Comparison of ENCODE assay signal across 8 cellular contexts in the genomic region with DNA sequence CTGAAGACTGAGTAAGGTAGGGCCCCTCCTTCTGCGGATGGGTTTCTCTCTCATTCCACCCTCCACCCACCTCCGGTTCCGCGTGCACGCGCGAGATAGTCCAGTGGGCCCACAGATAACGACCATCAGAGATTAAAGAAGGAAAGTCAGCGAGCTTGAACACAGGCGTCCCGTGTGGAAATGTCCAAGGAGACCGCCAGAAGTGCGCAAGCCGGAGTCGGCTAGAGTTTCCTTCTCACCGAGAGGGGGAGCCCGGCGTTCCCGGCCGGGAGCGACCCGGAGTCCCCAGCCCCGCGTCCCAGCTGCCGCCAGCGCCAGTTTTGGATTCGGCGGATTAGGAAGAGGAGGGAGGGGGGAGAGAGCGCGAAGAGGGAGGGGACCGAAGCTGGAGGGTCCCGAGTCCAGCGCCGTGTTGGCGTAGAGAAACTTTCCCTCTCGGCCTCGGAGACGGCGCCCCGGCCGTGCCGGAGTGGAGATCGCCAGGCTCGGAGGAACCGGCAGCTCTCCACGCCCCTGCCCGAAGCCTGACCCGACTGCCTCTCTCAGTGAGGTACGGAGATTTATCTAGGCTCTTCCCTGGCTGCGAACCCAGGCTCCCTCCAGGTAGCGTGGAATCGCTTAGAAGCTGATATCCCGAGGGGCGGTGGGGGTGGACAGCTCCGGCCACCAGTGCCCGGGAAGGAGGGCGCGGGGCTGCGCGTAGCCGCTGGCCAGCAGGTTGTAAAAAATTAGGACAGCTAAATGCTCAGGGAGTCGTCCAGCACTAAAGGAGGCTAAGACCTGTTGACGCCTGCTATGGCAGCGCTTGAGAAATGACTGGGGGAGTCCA. TPM values are rescaled to one million over a fixed set of nuclear protein-coding genes. Genes with fewer than 3 reads are reported as not detected.
A peak's percentile ranks its signal among the peaks of the same experiment; 100 is the strongest.
DNase-seq lines count a peak whose midpoint lies in the region; ATAC-seq and TF ChIP-seq lines count a peak whose summit lies in the region.

A gene with protein sequence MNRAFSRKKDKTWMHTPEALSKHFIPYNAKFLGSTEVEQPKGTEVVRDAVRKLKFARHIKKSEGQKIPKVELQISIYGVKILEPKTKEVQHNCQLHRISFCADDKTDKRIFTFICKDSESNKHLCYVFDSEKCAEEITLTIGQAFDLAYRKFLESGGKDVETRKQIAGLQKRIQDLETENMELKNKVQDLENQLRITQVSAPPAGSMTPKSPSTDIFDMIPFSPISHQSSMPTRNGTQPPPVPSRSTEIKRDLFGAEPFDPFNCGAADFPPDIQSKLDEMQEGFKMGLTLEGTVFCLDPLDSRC (plus strand): TSS at position 258 of the 829 bp plus-strand sequence. CDS start 185,829 bp downstream, outside the sequence.

- POLR2A ChIA-PET in CD4-positive, alpha-beta T cell (lab: Charles Lee) = no interaction called here

- intact Hi-C loops in CD4-positive, alpha-beta T cell (cut with DNase I, micrococcal nuclease) = no loop called here

- TF ChIP-seq CTCF in CD4-positive, alpha-beta T cell (IDR thresholded peaks at IDR 0.05) = no peak

- H3K27me3 ChIP-seq in CD4-positive, alpha-beta T cell (ENCODE audit: control insufficient read depth, insufficient read depth, low read length) = peaks cover 36% of the 10 kb centered on the region

- no peaks in the 10 kb centered on the region for H3K36me3 Mint-ChIP-seq in stimulated activated effector memory CD8-positive, alpha-beta T cell treated with anti-CD3 and anti-CD28 coated beads, Interleukin-12 subunit alpha, Interleukin-12 subunit beta, amount 100 ng/mL, for 72 hours
- no peaks in the 10 kb centered on the region for H3K36me3 Mint-ChIP-seq in CD4-positive, alpha-beta T cell (ENCODE audit: low read depth)

- peak; percentile 80 for DNase-seq in COLO668 (lab: John Stamatoyannopoulos, UW; ENCODE audit: unreplicated experiment)
- peak; percentile 77 to 92 for DNase-seq in SHP77 (lab: John Stamatoyannopoulos, UW)
- DNase-seq in cortex of kidney (lab: John Stamatoyannopoulos, UW) = peak; percentile 15
- peak; percentile 80 for DNase-seq in kidney glomerular epithelial cell (lab: John Stamatoyannopoulos, UW)
- DNase-seq in stimulated activated effector memory CD8-positive, alpha-beta T cell treated with anti-CD3 and anti-CD28 coated beads, Interleukin-12 subunit alpha, Interleukin-12 subunit beta, amount 100 ng/mL, for 72 hours (ENCODE audit: low spot score in 2 of 2) = no peak
- no peak for DNase-seq in CD4-positive, alpha-beta T cell

- peaks cover 4% of the 10 kb centered on the region for H3K4me1 Mint-ChIP-seq in stimulated activated effector memory CD8-positive, alpha-beta T cell treated with anti-CD3 and anti-CD28 coated beads, Interleukin-12 subunit alpha, Interleukin-12 subunit beta, amount 100 ng/mL, for 72 hours
- no peaks in the 10 kb centered on the region for H3K4me1 Mint-ChIP-seq in CD4-positive, alpha-beta T cell (ENCODE audit: low read depth)

- H3K27ac ChIP-seq in CD4-positive, alpha-beta T cell (ENCODE audit: low read depth, low read length) = no peak within 1 kb of the TSS

- ATAC-seq in HG02981 (IDR thresholded peaks at IDR 0.05; ENCODE audit: unreplicated experiment) = peak; percentile 46
- peak; percentile 28 for ATAC-seq in stimulated activated effector memory CD8-positive, alpha-beta T cell treated with anti-CD3 and anti-CD28 coated beads, Interleukin-12 subunit alpha, Interleukin-12 subunit beta, amount 100 ng/mL, for 72 hours
- no peak for ATAC-seq in HG03571 (IDR thresholded peaks at IDR 0.05; ENCODE audit: unreplicated experiment)
- no peak for ATAC-seq in CD4-positive, alpha-beta T cell (ENCODE audit: poor library complexity)

- no peaks in the 10 kb centered on the region for H3K9me3 ChIP-seq in CD4-positive, alpha-beta T cell (ENCODE audit: control insufficient read depth, low read length)

- no peak within 1 kb of the TSS for H3K27ac Mint-ChIP-seq in stimulated activated effector memory CD8-positive, alpha-beta T cell treated with anti-CD3 and anti-CD28 coated beads, Interleukin-12 subunit alpha, Interleukin-12 subunit beta, amount 100 ng/mL, for 72 hours
- no peak within 1 kb of the TSS for H3K27ac Mint-ChIP-seq in CD4-positive, alpha-beta T cell

- CTCF ChIA-PET in CD4-positive, alpha-beta T cell (lab: Charles Lee) = no interaction called here

- H3K4me3 Mint-ChIP-seq in stimulated activated effector memory CD8-positive, alpha-beta T cell treated with anti-CD3 and anti-CD28 coated beads, Interleukin-12 subunit alpha, Interleukin-12 subunit beta, amount 100 ng/mL, for 72 hours = no peak within 1 kb of the TSS
- no peak within 1 kb of the TSS for H3K4me3 Mint-ChIP-seq in CD4-positive, alpha-beta T cell

- H3K9me3 Mint-ChIP-seq in stimulated activated effector memory CD8-positive, alpha-beta T cell treated with anti-CD3 and anti-CD28 coated beads, Interleukin-12 subunit alpha, Interleukin-12 subunit beta, amount 100 ng/mL, for 72 hours = peaks cover under 1% of the 10 kb centered on the region
- H3K9me3 Mint-ChIP-seq in CD4-positive, alpha-beta T cell = no peaks in the 10 kb centered on the region

- peaks cover 54% of the 10 kb centered on the region for H3K27me3 Mint-ChIP-seq in CD4-positive, alpha-beta T cell

RNA-seq across cellular contexts. Expression of the gene that starts here (rescaled TPM):
- total RNA-seq in CD4-positive, alpha-beta T cell = not detected

Comparison
In these comparisons a context has a peak if more than half of its experiments do, and no peak if none do; other contexts are left out.
1. DNase-seq: peak in COLO668 (single experiment), SHP77 (2 of 2), cortex of kidney (single experiment) and kidney glomerular epithelial cell (single experiment); none in stimulated activated effector memory CD8-positive, alpha-beta T cell treated with anti-CD3 and anti-CD28 coated beads, Interleukin-12 subunit alpha, Interleukin-12 subunit beta, amount 100 ng/mL, for 72 hours (0 of 2) and CD4-positive, alpha-beta T cell (0 of 10).
2. ATAC-seq: peak in HG02981 (single experiment) and stimulated activated effector memory CD8-positive, alpha-beta T cell treated with anti-CD3 and anti-CD28 coated beads, Interleukin-12 subunit alpha, Interleukin-12 subunit beta, amount 100 ng/mL, for 72 hours (single experiment); none in HG03571 (single experiment) and CD4-positive, alpha-beta T cell (single experiment).